ENCODE assay signal across 17 cellular contexts in genomic region chr15:70791248-70791647, GRCh38.
"Had no signal": no experiment of that assay in that cellular context is flagged by ENCODE, and none has a peak within 500 bp of the region (broad histone marks: within the 10 kb centered on the region; RNA-seq: fewer than 3 reads in every experiment).

No MANE protein-coding gene starts in this region.

- H3K4me3 ChIP-seq: left lung, prostate gland, right atrium auricular region, testis, upper lobe of left lung had no signal

- ATAC-seq: effector memory CD8-positive, alpha-beta T cell; left lung; stimulated activated effector memory CD8-positive, alpha-beta T cell treated with anti-CD3 and anti-CD28 coated beads, Interleukin-12 subunit alpha, Interleukin-12 subunit beta, amount 100 ng/mL, for 72 hours had no signal

- H3K9me3 ChIP-seq: left lung, prostate gland, right atrium auricular region, testis, upper lobe of left lung had no signal

- FAIRE-seq: frontal cortex, kidney, small intestine had no signal

- H3K27me3 ChIP-seq: right atrium auricular region, testis, upper lobe of left lung had no signal

- DNase-seq: activated CD4-positive, alpha-beta T cell treated with anti-CD3 and anti-CD28 coated beads, Interleukin-2, amount 50 U/mL, for 4 hours; activated naive CD8-positive, alpha-beta T cell treated with anti-CD3 and anti-CD28 coated beads for 36 hours; effector memory CD8-positive, alpha-beta T cell; head of caudate nucleus; kidney; left lung; mammary epithelial cell; naive B cell; small intestine; stimulated activated CD4-positive, alpha-beta T cell treated with anti-CD3 and anti-CD28 coated beads, Interleukin-4, amount 100 ng/mL, for 24 hours; testis; WERI-Rb-1 had no signal

- H3K36me3 ChIP-seq: left lung, prostate gland, right atrium auricular region, upper lobe of left lung, WERI-Rb-1 had no signal

- H3K4me1 ChIP-seq: left lung, prostate gland, testis, upper lobe of left lung had no signal

- H3K27ac ChIP-seq: left lung, prostate gland, right atrium auricular region, testis, upper lobe of left lung, WERI-Rb-1 had no signal
